Comparison of ENCODE assay signal across 39 cellular contexts in genomic region chr2:2273421-2273820, GRCh38. TPM values are rescaled to one million over a fixed set of nuclear protein-coding genes. Genes with fewer than 3 reads are reported as not detected.
"Had no signal": no experiment of that assay in that cellular context is flagged by ENCODE, and none has a peak within 500 bp of the region (broad histone marks: within the 10 kb centered on the region; RNA-seq: fewer than 3 reads in every experiment).

No MANE protein-coding gene starts in this region.

- H3K36me3 Mint-ChIP-seq: activated CD4-positive, alpha-beta memory T cell treated with anti-CD3 and anti-CD28 coated beads for 36 hours; activated CD8-positive, alpha-beta memory T cell treated with anti-CD3 and anti-CD28 coated beads, Interleukin-2, amount 10 ng/mL, durations not matched to agents 7 days and 5 days; activated naive CD4-positive, alpha-beta T cell treated with anti-CD3 and anti-CD28 coated beads, Interleukin-2, amount 50 U/mL, for 24 hours; activated naive CD8-positive, alpha-beta T cell treated with anti-CD3 and anti-CD28 coated beads for 36 hours had no signal

- DNase-seq: activated B cell treated with CpG ODN at 0.5 μM for 24 hours; activated CD4-positive, alpha-beta memory T cell treated with anti-CD3 and anti-CD28 coated beads for 36 hours; activated CD4-positive, alpha-beta T cell treated with anti-CD3 and anti-CD28 coated beads for 48 hours; activated CD8-positive, alpha-beta memory T cell treated with anti-CD3 and anti-CD28 coated beads, Interleukin-2, amount 10 ng/mL, durations not matched to agents 7 days and 5 days; activated CD8-positive, alpha-beta memory T cell treated with anti-CD3 and anti-CD28 coated beads, Interleukin-2, amount 50 U/mL, for 4 hours; activated CD8-positive, alpha-beta T cell treated with anti-CD3 and anti-CD28 coated beads, Interleukin-2, amount 10 ng/mL, durations not matched to agents 7 days and 5 days; activated effector memory CD4-positive, alpha-beta T cell treated with anti-CD3 and anti-CD28 coated beads, Interleukin-2, amount 50 U/mL, for 16 hours; activated naive CD4-positive, alpha-beta T cell treated with anti-CD3 and anti-CD28 coated beads for 36 hours; activated naive CD8-positive, alpha-beta T cell treated with anti-CD3 and anti-CD28 coated beads for 36 hours; activated naive CD8-positive, alpha-beta T cell treated with anti-CD3 and anti-CD28 coated beads, Interleukin-2, amount 50 U/mL, for 24 hours; activated T-cell treated with anti-CD3 and anti-CD28 coated beads, Interleukin-2, amount 50 U/mL, for 1 hour; activated T-cell treated with anti-CD3 and anti-CD28 coated beads, Interleukin-2, amount 50 U/mL, for 48 hours; adrenal gland; amygdala; aorta; body of pancreas; caudate nucleus; cortex of kidney; dermis blood vessel endothelial cell; effector CD4-positive, alpha-beta T cell; effector memory CD8-positive, alpha-beta T cell; esophagus squamous epithelium; foreskin melanocyte; T-helper 1 cell; T-helper 17 cell; T1000; WERI-Rb-1 had no signal

- H3K9me3 ChIP-seq: adrenal gland, body of pancreas, esophagus squamous epithelium had no signal

- H3K9me3 Mint-ChIP-seq: activated B cell treated with CpG ODN at 0.5 μM for 24 hours; activated CD4-positive, alpha-beta memory T cell treated with anti-CD3 and anti-CD28 coated beads for 36 hours; activated naive CD4-positive, alpha-beta T cell treated with anti-CD3 and anti-CD28 coated beads for 36 hours; activated naive CD4-positive, alpha-beta T cell treated with anti-CD3 and anti-CD28 coated beads, Interleukin-2, amount 50 U/mL, for 24 hours; activated naive CD8-positive, alpha-beta T cell treated with anti-CD3 and anti-CD28 coated beads for 36 hours; activated naive CD8-positive, alpha-beta T cell treated with anti-CD3 and anti-CD28 coated beads, Interleukin-2, amount 50 U/mL, for 24 hours; activated T-helper 1 cell treated with anti-CD3 and anti-CD28 coated beads, Interleukin-12 subunit alpha, Interleukin-12 subunit beta, Interleukin-2, Interleukin-4 antibody, amounts not matched to agents 30 ng/mL and 10 ng/mL and 1 ng/mL, durations not matched to agents 14 hours and 24 hours and 36 hours; activated T-helper 2 cell treated with anti-CD3 and anti-CD28 coated beads, Interferon-gamma antibody, Interleukin-2, Interleukin-4, amounts not matched to agents 10 μg/mL and 5 μg/mL and 100 μg/mL, durations not matched to agents 14 hours and 24 hours and 36 hours; T-helper 2 cell treated with Interferon-gamma antibody and Interleukin-4, amounts not matched to agents 5 μg/mL and 100 μg/mL, for 36 hours had no signal

- H3K27ac Mint-ChIP-seq: activated B cell treated with CpG ODN at 0.5 μM for 24 hours; activated CD4-positive, alpha-beta memory T cell treated with anti-CD3 and anti-CD28 coated beads for 36 hours; activated CD8-positive, alpha-beta memory T cell treated with anti-CD3 and anti-CD28 coated beads, Interleukin-2, amount 10 ng/mL, durations not matched to agents 7 days and 5 days; activated CD8-positive, alpha-beta T cell treated with anti-CD3 and anti-CD28 coated beads, Interleukin-2, amount 10 ng/mL, durations not matched to agents 7 days and 5 days; activated naive CD4-positive, alpha-beta T cell treated with anti-CD3 and anti-CD28 coated beads for 36 hours; activated naive CD4-positive, alpha-beta T cell treated with anti-CD3 and anti-CD28 coated beads, Interleukin-2, amount 50 U/mL, for 24 hours; activated naive CD8-positive, alpha-beta T cell treated with anti-CD3 and anti-CD28 coated beads for 36 hours; activated naive CD8-positive, alpha-beta T cell treated with anti-CD3 and anti-CD28 coated beads, Interleukin-2, amount 50 U/mL, for 24 hours; activated T-helper 1 cell treated with anti-CD3 and anti-CD28 coated beads, Interleukin-12 subunit alpha, Interleukin-12 subunit beta, Interleukin-2, Interleukin-4 antibody, amounts not matched to agents 30 ng/mL and 10 ng/mL and 1 ng/mL, durations not matched to agents 14 hours and 24 hours and 36 hours; activated T-helper 2 cell treated with anti-CD3 and anti-CD28 coated beads, Interferon-gamma antibody, Interleukin-2, Interleukin-4, amounts not matched to agents 10 μg/mL and 5 μg/mL and 100 μg/mL, durations not matched to agents 14 hours and 24 hours and 36 hours; effector memory CD8-positive, alpha-beta T cell; T-helper 17 cell; T-helper 2 cell treated with Interferon-gamma antibody and Interleukin-4, amounts not matched to agents 5 μg/mL and 100 μg/mL, for 36 hours had no signal

- H3K4me1 Mint-ChIP-seq: activated B cell treated with CpG ODN at 0.5 μM for 24 hours; activated CD8-positive, alpha-beta memory T cell treated with anti-CD3 and anti-CD28 coated beads, Interleukin-2, amount 10 ng/mL, durations not matched to agents 7 days and 5 days; activated naive CD4-positive, alpha-beta T cell treated with anti-CD3 and anti-CD28 coated beads, Interleukin-2, amount 50 U/mL, for 24 hours; activated naive CD8-positive, alpha-beta T cell treated with anti-CD3 and anti-CD28 coated beads for 36 hours; activated naive CD8-positive, alpha-beta T cell treated with anti-CD3 and anti-CD28 coated beads, Interleukin-2, amount 50 U/mL, for 24 hours; T-helper 17 cell had no signal

- ATAC-seq: activated CD4-positive, CD25-positive, alpha-beta regulatory T cell treated with anti-CD3 and anti-CD28 coated beads, Interleukin-2, amount 50 U/mL, for 24 hours; activated CD8-positive, alpha-beta memory T cell treated with anti-CD3 and anti-CD28 coated beads, Interleukin-2, amount 10 ng/mL, durations not matched to agents 7 days and 5 days; activated CD8-positive, alpha-beta T cell treated with anti-CD3 and anti-CD28 coated beads, Interleukin-2, amount 10 ng/mL, durations not matched to agents 7 days and 5 days; activated naive CD8-positive, alpha-beta T cell treated with anti-CD3 and anti-CD28 coated beads, Interleukin-2, amount 50 U/mL, for 24 hours; body of pancreas; effector memory CD8-positive, alpha-beta T cell; T-helper 17 cell had no signal

- H3K36me3 ChIP-seq: adrenal gland, esophagus squamous epithelium, WERI-Rb-1 had no signal

- H3K27ac ChIP-seq: adrenal gland, body of pancreas, epithelial cell of prostate, esophagus squamous epithelium, WERI-Rb-1 had no signal

- H3K27me3 ChIP-seq: adrenal gland, body of pancreas, esophagus squamous epithelium had no signal

- H3K4me1 ChIP-seq: body of pancreas, esophagus squamous epithelium had no signal

- H3K27me3 Mint-ChIP-seq: activated B cell treated with CpG ODN at 0.5 μM for 24 hours; activated CD8-positive, alpha-beta memory T cell treated with anti-CD3 and anti-CD28 coated beads, Interleukin-2, amount 10 ng/mL, durations not matched to agents 7 days and 5 days; activated naive CD8-positive, alpha-beta T cell treated with anti-CD3 and anti-CD28 coated beads, Interleukin-2, amount 50 U/mL, for 24 hours had no signal

- H3K4me3 Mint-ChIP-seq: activated B cell treated with CpG ODN at 0.5 μM for 24 hours; activated CD4-positive, alpha-beta memory T cell treated with anti-CD3 and anti-CD28 coated beads for 36 hours; activated CD8-positive, alpha-beta memory T cell treated with anti-CD3 and anti-CD28 coated beads, Interleukin-2, amount 10 ng/mL, durations not matched to agents 7 days and 5 days; activated CD8-positive, alpha-beta T cell treated with anti-CD3 and anti-CD28 coated beads, Interleukin-2, amount 10 ng/mL, durations not matched to agents 7 days and 5 days; activated naive CD4-positive, alpha-beta T cell treated with anti-CD3 and anti-CD28 coated beads for 36 hours; activated naive CD4-positive, alpha-beta T cell treated with anti-CD3 and anti-CD28 coated beads, Interleukin-2, amount 50 U/mL, for 24 hours; activated naive CD8-positive, alpha-beta T cell treated with anti-CD3 and anti-CD28 coated beads for 36 hours; activated naive CD8-positive, alpha-beta T cell treated with anti-CD3 and anti-CD28 coated beads, Interleukin-2, amount 50 U/mL, for 24 hours; activated T-helper 1 cell treated with anti-CD3 and anti-CD28 coated beads, Interleukin-12 subunit alpha, Interleukin-12 subunit beta, Interleukin-2, Interleukin-4 antibody, amounts not matched to agents 30 ng/mL and 10 ng/mL and 1 ng/mL, durations not matched to agents 14 hours and 24 hours and 36 hours; effector memory CD8-positive, alpha-beta T cell; T-helper 2 cell treated with Interferon-gamma antibody and Interleukin-4, amounts not matched to agents 5 μg/mL and 100 μg/mL, for 36 hours had no signal

- H3K4me3 ChIP-seq: adrenal gland, body of pancreas, esophagus squamous epithelium had no signal

- FAIRE-seq: colon, endometrium, endothelial cell of umbilical vein had no signal

RNA-seq across cellular contexts. Expression of gene MYT1L, which starts 57.7 kb away (rescaled TPM):
- total RNA-seq: activated B cell treated with CpG ODN at 0.5 μM for 24 hours; activated CD4-positive, alpha-beta memory T cell treated with anti-CD3 and anti-CD28 coated beads for 36 hours; activated CD8-positive, alpha-beta memory T cell treated with anti-CD3 and anti-CD28 coated beads, Interleukin-2, amount 10 ng/mL, durations not matched to agents 7 days and 5 days; activated CD8-positive, alpha-beta T cell treated with anti-CD3 and anti-CD28 coated beads, Interleukin-2, amount 10 ng/mL, durations not matched to agents 7 days and 5 days; activated naive CD4-positive, alpha-beta T cell treated with anti-CD3 and anti-CD28 coated beads for 36 hours; activated T-helper 1 cell treated with anti-CD3 and anti-CD28 coated beads, Interleukin-12 subunit alpha, Interleukin-12 subunit beta, Interleukin-2, Interleukin-4 antibody, amounts not matched to agents 30 ng/mL and 10 ng/mL and 1 ng/mL, durations not matched to agents 14 hours and 24 hours and 36 hours; chondrocyte; dermis blood vessel endothelial cell; endothelial cell of umbilical vein; esophagus squamous epithelium; fibroblast of villous mesenchyme; T-helper 17 cell had no signal
- polyA plus RNA-seq: endothelial cell of umbilical vein, fibroblast of lung had no signal
